In genomic region chr13:43041368-43041921, GRCh38 we compare ENCODE assay signal across 15 cellular contexts. TPM values are rescaled to one million over a fixed set of nuclear protein-coding genes. Genes with fewer than 3 reads are reported as not detected.
DNase-seq lines count a peak whose midpoint lies in the region; ATAC-seq, FAIRE-seq and TF ChIP-seq lines count a peak whose summit lies in the region.
"Had no signal": no experiment of that assay in that cellular context is flagged by ENCODE, and none has a peak within 500 bp of the region (broad histone marks: within the 10 kb centered on the region; RNA-seq: fewer than 3 reads in every experiment).

No MANE protein-coding gene starts in this region.

- peaks cover 22% of the 10 kb centered on the region for H3K36me3 ChIP-seq in Karpas-422 (ENCODE audit: insufficient read depth, low read length)
- no peaks in the 10 kb centered on the region for H3K36me3 ChIP-seq in WERI-Rb-1
- H3K36me3 ChIP-seq: adrenal gland, Peyer's patch had no signal

- DNase-seq in activated CD4-positive, alpha-beta T cell treated with anti-CD3 and anti-CD28 coated beads for 36 hours, result no peak
- no peak for DNase-seq in activated CD4-positive, alpha-beta T cell treated with anti-CD3 and anti-CD28 coated beads for 1 hour
- DNase-seq in Karpas-422, result no peak
- no peak for DNase-seq in stimulated activated effector memory CD8-positive, alpha-beta T cell treated with anti-CD3 and anti-CD28 coated beads, Interleukin-12 subunit alpha, Interleukin-12 subunit beta, amount 100 ng/mL, for 72 hours (ENCODE audit: low spot score in 2 of 2)
- no peak for DNase-seq in activated naive CD4-positive, alpha-beta T cell treated with anti-CD3 and anti-CD28 coated beads, Interleukin-2, amount 50 U/mL, for 72 hours (ENCODE audit: low spot score in 2 of 2)
- no peak for DNase-seq in WERI-Rb-1
- DNase-seq in D721Med (ENCODE audit: insufficient read length, low spot score), result no peak
- DNase-seq: adrenal gland; DND-41; effector memory CD4-positive, alpha-beta T cell; heart right ventricle; NCI-H1694; Peyer's patch had no signal

- CTCF ChIA-PET in activated CD4-positive, alpha-beta T cell treated with anti-CD3 and anti-CD28 coated beads for 36 hours (lab: Charles Lee), result interaction anchor here (0.9 to 1.4 kb wide), 2 partner anchors 10 to 20 kb away, joined by 3 read pairs; no protein-coding TSS in a partner anchor

- no peak for TF ChIP-seq CTCF in WERI-Rb-1 (IDR thresholded peaks at IDR 0.05; ENCODE audit: low read depth, low read length)
- no peak for TF ChIP-seq CTCF in D721Med (IDR thresholded peaks at IDR 0.05; ENCODE audit: insufficient read depth, missing control alignments)

- no peak for FAIRE-seq in D721Med (lab: Jason Lieb, UNC)

- H3K79me2 ChIP-seq in Karpas-422 (ENCODE audit: low read length), result peaks cover 97% of the 10 kb centered on the region

- peaks cover 100% of the 10 kb centered on the region for H3K4me1 ChIP-seq in Karpas-422 (ENCODE audit: low read length)

- H3K27ac ChIP-seq in Karpas-422 (ENCODE audit: low read length) (peak overlapping the region; percentile 93), WERI-Rb-1 (no peak overlapping the region)
- H3K27ac ChIP-seq: adrenal gland, heart right ventricle had no signal

- peaks cover 38% of the 10 kb centered on the region for H3K36me3 Mint-ChIP-seq in activated CD4-positive, alpha-beta T cell treated with anti-CD3 and anti-CD28 coated beads for 36 hours (ENCODE audit: low read depth)
- H3K36me3 Mint-ChIP-seq in stimulated activated effector memory CD8-positive, alpha-beta T cell treated with anti-CD3 and anti-CD28 coated beads, Interleukin-12 subunit alpha, Interleukin-12 subunit beta, amount 100 ng/mL, for 72 hours, result peaks cover 5% of the 10 kb centered on the region
- H3K36me3 Mint-ChIP-seq in activated naive CD4-positive, alpha-beta T cell treated with anti-CD3 and anti-CD28 coated beads, Interleukin-2, amount 50 U/mL, for 72 hours, result peaks cover 4 to 30% of the 10 kb centered on the region in 2 donors

- POLR2A ChIA-PET in activated CD4-positive, alpha-beta T cell treated with anti-CD3 and anti-CD28 coated beads for 36 hours (lab: Charles Lee), result interaction anchor here (0.9 kb wide), 1 partner anchor 17 kb away, joined by 4 read pairs; no protein-coding TSS in a partner anchor

- H3K4me3 Mint-ChIP-seq in activated CD4-positive, alpha-beta T cell treated with anti-CD3 and anti-CD28 coated beads for 36 hours, result no peak overlapping the region
- H3K4me3 Mint-ChIP-seq in stimulated activated effector memory CD8-positive, alpha-beta T cell treated with anti-CD3 and anti-CD28 coated beads, Interleukin-12 subunit alpha, Interleukin-12 subunit beta, amount 100 ng/mL, for 72 hours, result no peak overlapping the region
- H3K4me3 Mint-ChIP-seq: WTC11 had no signal

- no peaks in the 10 kb centered on the region for H3K9me3 Mint-ChIP-seq in activated CD4-positive, alpha-beta T cell treated with anti-CD3 and anti-CD28 coated beads for 36 hours (ENCODE audit: low read depth)
- no peaks in the 10 kb centered on the region for H3K9me3 Mint-ChIP-seq in stimulated activated effector memory CD8-positive, alpha-beta T cell treated with anti-CD3 and anti-CD28 coated beads, Interleukin-12 subunit alpha, Interleukin-12 subunit beta, amount 100 ng/mL, for 72 hours
- H3K9me3 Mint-ChIP-seq in activated naive CD4-positive, alpha-beta T cell treated with anti-CD3 and anti-CD28 coated beads, Interleukin-2, amount 50 U/mL, for 72 hours, result no peaks in the 10 kb centered on the region
- H3K9me3 Mint-ChIP-seq: WTC11 had no signal

- no peaks in the 10 kb centered on the region for H3K27me3 Mint-ChIP-seq in activated CD4-positive, alpha-beta T cell treated with anti-CD3 and anti-CD28 coated beads for 36 hours

- no peak overlapping the region for H2AFZ ChIP-seq in Karpas-422 (ENCODE audit: low read length)

- intact Hi-C loops in activated CD4-positive, alpha-beta T cell treated with anti-CD3 and anti-CD28 coated beads for 36 hours (cut with DNase I, micrococcal nuclease), result loop anchor here in 1 of 2 experiments (10.0 kb wide), 3 partner anchors 547 to 1233 kb away; no protein-coding TSS in a partner anchor

- H3K9me3 ChIP-seq in Karpas-422 (ENCODE audit: low read length) (no peaks in the 10 kb centered on the region), WERI-Rb-1 (ENCODE audit: severe bottlenecking) (no peaks in the 10 kb centered on the region)
- H3K9me3 ChIP-seq: adrenal gland, heart right ventricle, Peyer's patch had no signal

- H3K4me3 ChIP-seq in Karpas-422 (ENCODE audit: low read length) (peak overlapping the region; percentile 3; the same call in 1 of the 2 replicates), WERI-Rb-1 (ENCODE audit: low read depth, low read length) (no peak overlapping the region)
- H3K4me3 ChIP-seq: adrenal gland, heart right ventricle, Peyer's patch had no signal

- H3K9me2 ChIP-seq in Karpas-422 (replicated peaks; ENCODE audit: insufficient read depth, low read length), result no peaks in the 10 kb centered on the region

- no peaks in the 10 kb centered on the region for H4K20me1 ChIP-seq in Karpas-422 (ENCODE audit: insufficient read depth, low read depth, low read length)

- H3K27me3 ChIP-seq in Karpas-422 (ENCODE audit: low read length), result no peaks in the 10 kb centered on the region
- no peaks in the 10 kb centered on the region for H3K27me3 ChIP-seq in WERI-Rb-1 (ENCODE audit: insufficient read depth, low read depth, severe bottlenecking)
- H3K27me3 ChIP-seq: adrenal gland, heart right ventricle, Peyer's patch had no signal

- peaks cover 72% of the 10 kb centered on the region for H3K4me1 Mint-ChIP-seq in activated CD4-positive, alpha-beta T cell treated with anti-CD3 and anti-CD28 coated beads for 36 hours
- H3K4me1 Mint-ChIP-seq in stimulated activated effector memory CD8-positive, alpha-beta T cell treated with anti-CD3 and anti-CD28 coated beads, Interleukin-12 subunit alpha, Interleukin-12 subunit beta, amount 100 ng/mL, for 72 hours, result peaks cover 49% of the 10 kb centered on the region

- H3K4me2 ChIP-seq in Karpas-422 (ENCODE audit: low read depth, low read length, poor library complexity, severe bottlenecking), result peak overlapping the region; percentile 37

- H3K27ac Mint-ChIP-seq in activated CD4-positive, alpha-beta T cell treated with anti-CD3 and anti-CD28 coated beads for 36 hours, result peak overlapping the region; percentile 17
- H3K27ac Mint-ChIP-seq in stimulated activated effector memory CD8-positive, alpha-beta T cell treated with anti-CD3 and anti-CD28 coated beads, Interleukin-12 subunit alpha, Interleukin-12 subunit beta, amount 100 ng/mL, for 72 hours, result peak overlapping the region; percentile 9
- peak overlapping the region in 1 of 2 donors; percentile 8 for H3K27ac Mint-ChIP-seq in activated naive CD4-positive, alpha-beta T cell treated with anti-CD3 and anti-CD28 coated beads, Interleukin-2, amount 50 U/mL, for 72 hours

- no peak for ATAC-seq in activated CD4-positive, alpha-beta T cell treated with anti-CD3 and anti-CD28 coated beads for 36 hours
- ATAC-seq in HG02588 (IDR thresholded peaks at IDR 0.05; ENCODE audit: unreplicated experiment), result peak; percentile 70
- peak; percentile 42 for ATAC-seq in stimulated activated effector memory CD8-positive, alpha-beta T cell treated with anti-CD3 and anti-CD28 coated beads, Interleukin-12 subunit alpha, Interleukin-12 subunit beta, amount 100 ng/mL, for 72 hours
- ATAC-seq in activated naive CD4-positive, alpha-beta T cell treated with anti-CD3 and anti-CD28 coated beads, Interleukin-2, amount 50 U/mL, for 72 hours, result no peak

- peak overlapping the region; percentile 50 for H3K9ac ChIP-seq in Karpas-422 (ENCODE audit: low read length)

RNA-seq across cellular contexts. Expression of gene DNAJC15, which starts 18.1 kb away (rescaled TPM):
- 10 to 100 TPM; 13.0 to 20.8 TPM for total RNA-seq in activated CD4-positive, alpha-beta T cell treated with anti-CD3 and anti-CD28 coated beads for 36 hours
- total RNA-seq in Karpas-422 (2014; rRNA removed; shearing (Covaris generic); ENCODE audit: low replicate concordance), result 77.1 and 79.8 TPM in 2 replicates
- total RNA-seq in activated naive CD4-positive, alpha-beta T cell treated with anti-CD3 and anti-CD28 coated beads, Interleukin-2, amount 50 U/mL, for 72 hours, result 10 to 100 TPM in 1 of 2 donors, 1 to 10 TPM in 1; 5.4 to 15.7 TPM

RNA-seq across cellular contexts. Expression of gene EPSTI1, which starts 49.4 kb away (rescaled TPM):
- total RNA-seq in activated CD4-positive, alpha-beta T cell treated with anti-CD3 and anti-CD28 coated beads for 36 hours, result 10 to 100 TPM; 30.7 to 32.0 TPM
- total RNA-seq in Karpas-422 (2014; rRNA removed; shearing (Covaris generic); ENCODE audit: low replicate concordance), result 11.4 and 15.0 TPM in 2 replicates
- total RNA-seq in activated naive CD4-positive, alpha-beta T cell treated with anti-CD3 and anti-CD28 coated beads, Interleukin-2, amount 50 U/mL, for 72 hours, result 10 to 100 TPM; 12.7 to 18.7 TPM

Comparison
In these comparisons a context has a peak if more than half of its experiments do, and no peak if none do; other contexts are left out.
1. ATAC-seq: peak in HG02588 (single experiment) and stimulated activated effector memory CD8-positive, alpha-beta T cell treated with anti-CD3 and anti-CD28 coated beads, Interleukin-12 subunit alpha, Interleukin-12 subunit beta, amount 100 ng/mL, for 72 hours (single experiment); none in activated CD4-positive, alpha-beta T cell treated with anti-CD3 and anti-CD28 coated beads for 36 hours (single experiment) and activated naive CD4-positive, alpha-beta T cell treated with anti-CD3 and anti-CD28 coated beads, Interleukin-2, amount 50 U/mL, for 72 hours (0 of 2).